1 cellular context compared by ENCODE assay signal in the genomic region with DNA sequence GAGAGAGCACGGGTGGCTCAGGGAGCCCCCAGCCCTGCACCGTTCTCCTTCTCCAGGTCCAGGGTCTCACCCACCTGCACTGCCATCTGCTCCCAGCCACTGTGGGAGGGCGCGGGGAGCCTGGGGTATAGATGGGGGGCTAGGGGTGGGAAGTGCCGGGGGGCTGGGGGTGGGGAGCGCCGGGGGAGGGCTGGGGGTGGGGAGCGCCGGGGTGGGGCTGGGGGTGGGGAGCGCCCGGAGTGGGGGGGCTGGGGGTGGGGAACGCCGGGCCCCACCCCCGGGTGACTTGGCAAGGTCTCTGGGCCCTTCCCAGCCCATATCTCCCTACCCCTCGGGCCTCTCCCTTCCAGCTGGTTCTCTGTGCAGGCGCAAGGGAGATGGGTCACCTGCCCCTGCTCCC.
TF ChIP-seq lines count a peak whose summit lies in the region.

A gene with protein sequence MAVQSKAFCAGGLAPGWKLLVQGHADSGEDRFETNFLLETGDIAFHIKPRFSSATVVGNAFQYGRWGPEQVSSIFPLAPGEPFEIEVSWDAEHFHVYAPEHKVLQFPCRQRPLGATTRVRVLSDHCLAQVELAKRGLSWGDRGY (minus strand): TSS at position 101 of the 400 bp plus-strand sequence. CDS start 15 bp downstream, at position 86.

TF ChIP-seq in IMR-90, 13 proteins besides CTCF, POLR2A, EP300 and RAD21:
- TF ChIP-seq MXI1 (IDR thresholded peaks at IDR 0.05; ENCODE audit: borderline replicate concordance, low read depth, low read length) = no peak
- no peak for TF ChIP-seq NFE2L2 (IDR thresholded peaks at IDR 0.05; ENCODE audit: low read depth, low read length)
- TF ChIP-seq, protein P1, sequence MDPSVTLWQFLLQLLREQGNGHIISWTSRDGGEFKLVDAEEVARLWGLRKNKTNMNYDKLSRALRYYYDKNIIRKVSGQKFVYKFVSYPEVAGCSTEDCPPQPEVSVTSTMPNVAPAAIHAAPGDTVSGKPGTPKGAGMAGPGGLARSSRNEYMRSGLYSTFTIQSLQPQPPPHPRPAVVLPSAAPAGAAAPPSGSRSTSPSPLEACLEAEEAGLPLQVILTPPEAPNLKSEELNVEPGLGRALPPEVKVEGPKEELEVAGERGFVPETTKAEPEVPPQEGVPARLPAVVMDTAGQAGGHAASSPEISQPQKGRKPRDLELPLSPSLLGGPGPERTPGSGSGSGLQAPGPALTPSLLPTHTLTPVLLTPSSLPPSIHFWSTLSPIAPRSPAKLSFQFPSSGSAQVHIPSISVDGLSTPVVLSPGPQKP (IDR thresholded peaks at IDR 0.05; ENCODE audit: borderline replicate concordance, low read depth, low read length) = no peak
- TF ChIP-seq MAFK (IDR thresholded peaks at IDR 0.05; ENCODE audit: low read depth, low read length) = no peak
- TF ChIP-seq SMC3 (IDR thresholded peaks at IDR 0.05; ENCODE audit: low read depth, low read length) = no peak
TF ChIP-seq in IMR-90: peak in this region for 0.
